ENCODE assay signal across 9 cellular contexts in the genomic region with DNA sequence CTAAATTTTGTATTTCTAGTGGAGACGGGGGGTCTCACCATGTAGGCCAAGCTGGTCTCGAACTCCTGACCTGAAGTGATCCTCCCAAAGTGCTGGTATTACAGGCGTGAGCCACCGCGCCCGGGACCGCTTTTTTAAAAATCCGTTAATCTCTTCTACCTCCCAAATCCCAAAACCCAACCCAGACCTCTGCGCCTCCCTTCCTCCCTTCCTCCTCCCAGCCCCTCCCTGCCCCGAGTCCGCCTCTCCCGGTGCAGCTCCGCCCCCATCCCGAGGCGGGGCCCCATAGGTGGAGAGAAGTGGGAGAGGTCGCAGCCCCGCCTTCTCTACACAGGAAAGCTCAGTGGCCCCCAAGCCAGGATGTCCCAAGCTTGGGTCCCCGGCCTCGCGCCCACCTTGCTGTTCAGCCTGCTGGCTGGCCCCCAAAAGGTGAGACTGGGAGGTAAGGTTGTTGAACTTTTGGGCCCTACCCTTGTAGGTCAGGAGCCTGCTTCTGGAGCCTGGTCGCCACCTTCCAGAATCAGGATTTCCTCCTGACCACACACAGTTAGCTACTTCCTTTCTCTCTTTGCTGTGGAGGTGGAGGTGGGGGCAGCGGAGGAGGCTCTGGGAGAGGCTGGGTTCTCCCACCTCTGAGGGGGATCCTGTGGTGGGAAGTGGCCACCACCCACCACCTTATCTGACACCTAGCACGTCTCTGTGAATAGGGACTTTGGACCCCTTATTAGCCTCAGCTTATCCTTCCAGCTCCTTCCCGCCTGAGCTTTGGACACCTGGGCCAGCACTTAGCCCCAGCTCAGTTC. TPM values are rescaled to one million over a fixed set of nuclear protein-coding genes. Genes with fewer than 3 reads are reported as not detected.
DNase-seq lines count a peak whose midpoint lies in the region; ATAC-seq and TF ChIP-seq lines count a peak whose summit lies in the region.
"Had no signal": no experiment of that assay in that cellular context is flagged by ENCODE, and none has a peak within 500 bp of the region (broad histone marks: within the 10 kb centered on the region; RNA-seq: fewer than 3 reads in every experiment).

A gene (plus strand): TSS at position 325 of the 803 bp plus-strand sequence. CDS start 36 bp downstream, at position 361.

- WGBS in endodermal cell (ENCODE audit: insufficient coverage in 1 of 2, insufficient read length in 1 of 2), 2 experiments = 21 to 46% methylated on average over 6 to 23 of the region's 24 CpGs

- H3K27me3 ChIP-seq in MG63 (no peaks in the 10 kb centered on the region), endodermal cell (ENCODE audit: control insufficient read depth, insufficient read depth, low read length, poor library complexity, severe bottlenecking) (no peaks in the 10 kb centered on the region), neuron (ENCODE audit: insufficient read depth, low read length) (peaks cover 55% of the 10 kb centered on the region)

- H3K4me3 ChIP-seq in MG63 (peak within 1 kb of the TSS; percentile 50), endodermal cell (ENCODE audit: low read length) (peak within 1 kb of the TSS; percentile 88), neuron (ENCODE audit: low read length) (no peak within 1 kb of the TSS)

- no peaks in the 10 kb centered on the region for H3K36me3 ChIP-seq in MG63
- H3K36me3 ChIP-seq in endodermal cell (ENCODE audit: control insufficient read depth, insufficient read depth, low read length) = no peaks in the 10 kb centered on the region
- H3K36me3 ChIP-seq in neuron (ENCODE audit: insufficient read depth, low read length) = no peaks in the 10 kb centered on the region

- no peak within 1 kb of the TSS for H3K27ac ChIP-seq in endodermal cell (ENCODE audit: low read depth, low read length)

- H3K4me3 Mint-ChIP-seq in endodermal cell = peak within 1 kb of the TSS; percentile 70

- H3K27me3 Mint-ChIP-seq in endodermal cell (ENCODE audit: insufficient read depth) = peaks cover 9% of the 10 kb centered on the region

- peak; percentile 89 for DNase-seq in ELF-1 (ENCODE audit: low read depth, low spot score)
- peak; percentile 60 for DNase-seq in MG63
- DNase-seq in endodermal cell = peak; percentile 99
- DNase-seq in hippocampal formation (lab: John Stamatoyannopoulos, UW) = no peak
- no peak for DNase-seq in GM19240 (ENCODE audit: insufficient read length, low spot score)

- H2AFZ ChIP-seq in neuron (ENCODE audit: low read depth, low read length) = peak within 1 kb of the TSS; percentile 13

- H3K9me3 Mint-ChIP-seq in endodermal cell = no peaks in the 10 kb centered on the region

- H3K27ac Mint-ChIP-seq in endodermal cell = peak within 1 kb of the TSS; percentile 89

- H3K36me3 Mint-ChIP-seq in endodermal cell (ENCODE audit: low read depth) = peaks cover 7% of the 10 kb centered on the region

- ATAC-seq in HG03520 (IDR thresholded peaks at IDR 0.05; ENCODE audit: unreplicated experiment) (no peak), GM21529 (IDR thresholded peaks at IDR 0.05; ENCODE audit: unreplicated experiment) (no peak)

- H3K9me3 ChIP-seq in MG63 = no peaks in the 10 kb centered on the region
- no peaks in the 10 kb centered on the region for H3K9me3 ChIP-seq in endodermal cell (ENCODE audit: control insufficient read depth, low read length)
- no peaks in the 10 kb centered on the region for H3K9me3 ChIP-seq in neuron (ENCODE audit: low read length)

- H3K9ac ChIP-seq in endodermal cell (ENCODE audit: extremely low read depth, low read length, poor library complexity, severe bottlenecking) = peak within 1 kb of the TSS; percentile 39

- H3K4me1 ChIP-seq in endodermal cell (ENCODE audit: control insufficient read depth, insufficient read depth, low read length) (no peaks in the 10 kb centered on the region), neuron (ENCODE audit: insufficient read depth, low read length) (peaks cover 13% of the 10 kb centered on the region)

- TF ChIP-seq CTCF in endodermal cell (conservative IDR thresholded peaks at IDR 0.05) = no peak

- peaks cover 31% of the 10 kb centered on the region for H3K4me1 Mint-ChIP-seq in endodermal cell

RNA-seq across cellular contexts. Expression of the gene that starts here (rescaled TPM):
- total RNA-seq in MG63 (2014; rRNA removed; shearing (Covaris generic); ENCODE audit: low replicate concordance) = not detected in 2 replicates
- total RNA-seq in endodermal cell = 10 to 100 TPM; 34.3 to 35.8 TPM
- polyA plus RNA-seq in endodermal cell (2013, experiment 1 of 2) = 9.6 TPM
- polyA plus RNA-seq in endodermal cell (2013, experiment 2 of 2) = 8.7 TPM
- total RNA-seq: skeletal muscle tissue had no signal

Comparison
In these comparisons a context has a peak if more than half of its experiments do, and no peak if none do; other contexts are left out.
1. RNA of the gene that starts here (total RNA-seq): 34.3 to 35.8 TPM in endodermal cell; not detected in MG63; every median in the first group is over 10 times any median in the second.
2. Peak in DNase-seq and H3K4me3 ChIP-seq in MG63; RNA of the gene not detected or under 1 TPM.
3. DNase-seq: peak in ELF-1 (single experiment) and endodermal cell (single experiment); none in hippocampal formation (0 of 2) and GM19240 (single experiment).